Comparison of ENCODE assay signal across 9 cellular contexts in genomic region chr3:149575213-149575961, GRCh38.
A peak's percentile ranks its signal among the peaks of the same experiment; 100 is the strongest.
DNase-seq lines count a peak whose midpoint lies in the region; ATAC-seq and TF ChIP-seq lines count a peak whose summit lies in the region.
"Had no signal": no experiment of that assay in that cellular context is flagged by ENCODE, and none has a peak within 500 bp of the region (broad histone marks: within the 10 kb centered on the region; RNA-seq: fewer than 3 reads in every experiment).

No MANE protein-coding gene starts in this region.

- peak overlapping the region; percentile 39 for H3K4me3 ChIP-seq in thoracic aorta
- no peak overlapping the region for H3K4me3 ChIP-seq in CD8-positive, alpha-beta memory T cell (ENCODE audit: low read length)

- peak overlapping the region in 1 of 8 donors; percentile 13 for H3K27ac Mint-ChIP-seq in CD8-positive, alpha-beta memory T cell

- ATAC-seq in thoracic aorta (ENCODE audit: insufficient number of reproducible peaks, low FRiP score, low read depth) (peak; percentile 57), HG02970 (IDR thresholded peaks at IDR 0.05; ENCODE audit: low FRiP score, unreplicated experiment) (no peak), HG03135 (IDR thresholded peaks at IDR 0.05; ENCODE audit: unreplicated experiment) (no peak)

- peak; percentile 83 for DNase-seq in HS-27A (ENCODE audit: low read depth)
- peak; percentile 58 for DNase-seq in amniotic stem cell (lab: John Stamatoyannopoulos, UW)
- peak; percentile 72 for DNase-seq in islet precursor cell
- DNase-seq in thoracic aorta (ENCODE audit: low spot score): peak; percentile 33
- DNase-seq in NCI-H1694 (lab: John Stamatoyannopoulos, UW): no peak
- DNase-seq in CD8-positive, alpha-beta memory T cell: no peak
- DNase-seq: activated naive CD8-positive, alpha-beta T cell treated with anti-CD3 and anti-CD28 coated beads, Interleukin-2, amount 10 ng/mL, durations not matched to agents 7 days and 5 days had no signal

- H3K36me3 Mint-ChIP-seq in CD8-positive, alpha-beta memory T cell: no peaks in the 10 kb centered on the region

- no peak for TF ChIP-seq CTCF in thoracic aorta (IDR thresholded peaks at IDR 0.05)

- peak overlapping the region; percentile 88 for H3K27ac ChIP-seq in thoracic aorta
- no peak overlapping the region for H3K27ac ChIP-seq in CD8-positive, alpha-beta memory T cell (ENCODE audit: low read depth, low read length)

- H3K27me3 Mint-ChIP-seq in CD8-positive, alpha-beta memory T cell: peaks cover 0 to 1% of the 10 kb centered on the region in 2 donors

- no peaks in the 10 kb centered on the region for H3K9me3 ChIP-seq in thoracic aorta
- H3K9me3 ChIP-seq in CD8-positive, alpha-beta memory T cell (ENCODE audit: low read length): no peaks in the 10 kb centered on the region

- no peaks in the 10 kb centered on the region for H3K27me3 ChIP-seq in thoracic aorta (replicated peaks; ENCODE audit: insufficient read depth)
- H3K27me3 ChIP-seq in CD8-positive, alpha-beta memory T cell (ENCODE audit: insufficient read depth, low read length, poor library complexity, severe bottlenecking): no peaks in the 10 kb centered on the region

- peaks cover 4% of the 10 kb centered on the region for H3K36me3 ChIP-seq in thoracic aorta
- no peaks in the 10 kb centered on the region for H3K36me3 ChIP-seq in CD8-positive, alpha-beta memory T cell (ENCODE audit: insufficient read depth, low read length)

- H3K9me3 Mint-ChIP-seq in CD8-positive, alpha-beta memory T cell: no peaks in the 10 kb centered on the region

- peaks cover 78 to 98% of the 10 kb centered on the region in 2 donors for H3K4me1 ChIP-seq in thoracic aorta (ENCODE audit: control insufficient read depth in 1 of 2, low read depth in 2 of 2)
- no peaks in the 10 kb centered on the region for H3K4me1 ChIP-seq in CD8-positive, alpha-beta memory T cell (ENCODE audit: insufficient read depth, low read length)

- POLR2A ChIA-PET in CD8-positive, alpha-beta memory T cell (lab: Charles Lee): no interaction called here

- H3K4me3 Mint-ChIP-seq in CD8-positive, alpha-beta memory T cell: peak overlapping the region in 1 of 7 donors; percentile 10
- H3K4me3 Mint-ChIP-seq: activated naive CD8-positive, alpha-beta T cell treated with anti-CD3 and anti-CD28 coated beads, Interleukin-2, amount 10 ng/mL, durations not matched to agents 7 days and 5 days had no signal

- peaks cover 11 to 48% (median 28%) of the 10 kb centered on the region in 3 donors for H3K4me1 Mint-ChIP-seq in CD8-positive, alpha-beta memory T cell

- CTCF ChIA-PET in CD8-positive, alpha-beta memory T cell (lab: Charles Lee): interaction anchor here (1.0 to 1.2 kb wide), 2 partner anchors 8 to 142 kb away, joined by 3 to 4 read pairs; no protein-coding TSS in a partner anchor

Comparison
In these comparisons a context has a peak if more than half of its experiments do, and no peak if none do; other contexts are left out.
1. DNase-seq: peak in HS-27A (single experiment), amniotic stem cell (single experiment), islet precursor cell (single experiment) and thoracic aorta (single experiment); none in NCI-H1694 (single experiment) and CD8-positive, alpha-beta memory T cell (0 of 5).